Comparison of ENCODE assay signal across 25 cellular contexts in genomic region chr4:44354172-44354571, GRCh38.
"Had no signal": no experiment of that assay in that cellular context is flagged by ENCODE, and none has a peak within 500 bp of the region (broad histone marks: within the 10 kb centered on the region; RNA-seq: fewer than 3 reads in every experiment).

No MANE protein-coding gene starts in this region.

- H3K27me3 Mint-ChIP-seq: dendritic cell treated with granulocyte-macrophage colony-stimulating factor and Interleukin-4, amounts not matched to agents 40 ng/mL and 50 ng/mL, for 4 days; effector memory CD8-positive, alpha-beta T cell had no signal

- H3K4me1 ChIP-seq: colonic mucosa, esophagus muscularis mucosa, esophagus squamous epithelium, foreskin keratinocyte, gastrocnemius medialis, gastroesophageal sphincter, heart left ventricle, heart right ventricle had no signal

- H3K9me3 ChIP-seq: colonic mucosa, esophagus muscularis mucosa, esophagus squamous epithelium, gastrocnemius medialis, gastroesophageal sphincter had no signal

- H3K27me3 ChIP-seq: colonic mucosa, dorsolateral prefrontal cortex, esophagus muscularis mucosa, esophagus squamous epithelium, foreskin keratinocyte, gastrocnemius medialis, gastroesophageal sphincter, heart left ventricle, heart right ventricle had no signal

- DNase-seq: colonic mucosa; cortex of kidney; dermis blood vessel endothelial cell; dorsolateral prefrontal cortex; effector CD4-positive, alpha-beta T cell; effector CD8-positive, alpha-beta T cell; effector memory CD4-positive, alpha-beta T cell; effector memory CD8-positive, alpha-beta T cell; endodermal cell; erythroblast; esophagus squamous epithelium; foreskin fibroblast; foreskin keratinocyte; foreskin melanocyte; gastrocnemius medialis; glutamatergic neuron; head of caudate nucleus; heart left ventricle; heart right ventricle had no signal

- H3K36me3 ChIP-seq: colonic mucosa, esophagus muscularis mucosa, esophagus squamous epithelium, gastrocnemius medialis, gastroesophageal sphincter, heart left ventricle, heart right ventricle had no signal

- H3K27ac ChIP-seq: colonic mucosa, coronary artery, dorsolateral prefrontal cortex, epithelial cell of prostate, esophagus muscularis mucosa, esophagus squamous epithelium, foreskin keratinocyte, gastrocnemius medialis, gastroesophageal sphincter, heart left ventricle, heart right ventricle had no signal

- H3K4me3 ChIP-seq: colonic mucosa, coronary artery, dorsolateral prefrontal cortex, esophagus muscularis mucosa, esophagus squamous epithelium, gastrocnemius medialis, gastroesophageal sphincter, heart left ventricle, heart right ventricle had no signal

- H3K27ac Mint-ChIP-seq: dendritic cell treated with granulocyte-macrophage colony-stimulating factor and Interleukin-4, amounts not matched to agents 40 ng/mL and 50 ng/mL, for 4 days; effector memory CD8-positive, alpha-beta T cell; endodermal cell had no signal

- ATAC-seq: effector memory CD8-positive, alpha-beta T cell; esophagus mucosa; foreskin keratinocyte; gastrocnemius medialis; gastroesophageal sphincter; heart left ventricle; heart right ventricle had no signal

- H3K4me3 Mint-ChIP-seq: dendritic cell treated with granulocyte-macrophage colony-stimulating factor and Interleukin-4, amounts not matched to agents 40 ng/mL and 50 ng/mL, for 4 days; effector memory CD8-positive, alpha-beta T cell; endodermal cell had no signal

- H3K9me3 Mint-ChIP-seq: dendritic cell treated with granulocyte-macrophage colony-stimulating factor and Interleukin-4, amounts not matched to agents 40 ng/mL and 50 ng/mL, for 4 days; endodermal cell had no signal
